In the genomic region with DNA sequence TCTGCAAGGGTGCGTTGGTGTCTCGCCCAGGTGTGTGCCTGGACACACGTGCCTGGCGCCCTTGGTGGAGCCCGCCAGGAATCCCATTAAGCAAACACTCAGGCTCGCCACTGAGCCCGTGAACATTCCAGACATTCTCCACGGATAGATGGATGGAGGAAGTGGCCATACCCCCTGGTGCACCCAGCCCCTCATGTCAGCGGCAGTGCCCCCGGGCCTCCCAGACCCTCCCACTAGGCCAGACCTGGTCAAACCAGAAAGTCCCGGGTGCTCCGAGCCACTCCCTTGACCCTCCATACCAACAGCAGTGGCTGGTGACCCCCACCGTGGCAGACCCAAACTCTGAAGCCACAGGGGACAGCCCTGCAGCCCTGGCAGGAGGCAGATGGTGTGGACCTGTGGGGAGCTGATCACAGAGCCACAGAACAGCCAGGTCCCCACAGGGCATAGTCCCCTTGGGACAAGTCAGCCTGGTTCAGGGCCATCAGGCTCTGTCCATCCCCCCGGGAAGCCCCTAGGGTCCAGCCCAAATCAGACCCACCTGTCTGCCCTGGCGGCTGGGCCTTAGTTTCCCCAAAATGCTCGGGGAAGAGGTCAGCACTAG, we compare ENCODE assay signal across 10 cellular contexts. TPM values are rescaled to one million over a fixed set of nuclear protein-coding genes. Genes with fewer than 3 reads are reported as not detected.
DNase-seq lines count a peak whose midpoint lies in the region; ATAC-seq, FAIRE-seq and TF ChIP-seq lines count a peak whose summit lies in the region.
"Had no signal": no experiment of that assay in that cellular context is flagged by ENCODE, and none has a peak within 500 bp of the region (broad histone marks: within the 10 kb centered on the region; RNA-seq: fewer than 3 reads in every experiment).

No MANE protein-coding gene starts in this region.

- H3K27ac Mint-ChIP-seq in CD4-positive, alpha-beta T cell: no peak overlapping the region

- H3K4me2 ChIP-seq in neuronal stem cell (ENCODE audit: insufficient read depth, low read length, poor library complexity, severe bottlenecking): no peak overlapping the region

- H3K79me1 ChIP-seq in neuronal stem cell (ENCODE audit: low read depth, low read length): peaks cover 2% of the 10 kb centered on the region

- no peak overlapping the region for H3K4me3 Mint-ChIP-seq in CD4-positive, alpha-beta T cell

- no peaks in the 10 kb centered on the region for H3K9me3 ChIP-seq in neuronal stem cell (replicated peaks in 1 of 2; ENCODE audit: control insufficient read depth in 2 of 2, insufficient read depth in 1 of 2, low read depth in 1 of 2, low read length in 2 of 2)
- H3K9me3 ChIP-seq in CD4-positive, alpha-beta T cell (ENCODE audit: control insufficient read depth, low read length): no peaks in the 10 kb centered on the region

- no peaks in the 10 kb centered on the region for H3K9me3 Mint-ChIP-seq in CD4-positive, alpha-beta T cell

- peaks cover 12 to 17% of the 10 kb centered on the region in 2 donors for H3K4me1 ChIP-seq in neuronal stem cell (ENCODE audit: control insufficient read depth in 2 of 2, insufficient read depth in 1 of 2, low read depth in 1 of 2, low read length in 2 of 2)

- peaks cover 6% of the 10 kb centered on the region for H3K4me1 Mint-ChIP-seq in CD4-positive, alpha-beta T cell (ENCODE audit: low read depth)

- no peak for FAIRE-seq in GM19239 (lab: Jason Lieb, UNC)

- H4K91ac ChIP-seq in neuronal stem cell (ENCODE audit: low read depth, low read length, poor library complexity): no peak overlapping the region

- H3K18ac ChIP-seq in neuronal stem cell (ENCODE audit: low read length): peak overlapping the region; percentile 78

- POLR2A ChIA-PET in CD4-positive, alpha-beta T cell (lab: Charles Lee): interaction anchor here (1.5 kb wide), 1 partner anchor 12 kb away, joined by 12 read pairs; a partner anchor contains a TSS

- peaks cover 0 to 18% (median 0%) of the 10 kb centered on the region in 3 experiments for H3K27me3 ChIP-seq in neuronal stem cell (ENCODE audit: control insufficient read depth in 3 of 3, insufficient read depth in 3 of 3, low read depth in 1 of 3, low read length in 3 of 3)
- peaks cover 28% of the 10 kb centered on the region for H3K27me3 ChIP-seq in CD4-positive, alpha-beta T cell (ENCODE audit: control insufficient read depth, insufficient read depth, low read length)

- H2BK15ac ChIP-seq in neuronal stem cell (ENCODE audit: low read length): peak overlapping the region; percentile 98

- WGBS in neuronal stem cell (ENCODE audit: extremely low coverage in 2 of 2, insufficient read length in 2 of 2, insufficient replicate concordance in 1 of 2), 2 donors: no CpG with 5 or more reads among the region's 16 CpGs

- H3K4ac ChIP-seq in neuronal stem cell (ENCODE audit: low read length): peak overlapping the region; percentile 53

- peaks cover 2 to 9% of the 10 kb centered on the region in 2 donors for H3K36me3 ChIP-seq in neuronal stem cell (replicated peaks in 1 of 2; ENCODE audit: control insufficient read depth in 2 of 2, insufficient read depth in 2 of 2, low read length in 2 of 2)

- H2BK5ac ChIP-seq in neuronal stem cell (ENCODE audit: low read length): no peak overlapping the region

- H3K9ac ChIP-seq in neuronal stem cell (ENCODE audit: low read depth, low read length, poor library complexity): no peak overlapping the region

- peak overlapping the region; percentile 98 for H2AK5ac ChIP-seq in neuronal stem cell (ENCODE audit: low read depth, low read length)

- H3K23ac ChIP-seq in neuronal stem cell (ENCODE audit: low read depth, low read length, poor library complexity): peak overlapping the region; percentile 85

- peak overlapping the region; percentile 21 for H3K14ac ChIP-seq in neuronal stem cell (ENCODE audit: low read length)

- H4K8ac ChIP-seq in neuronal stem cell (ENCODE audit: low read depth, low read length): no peak overlapping the region

- TF ChIP-seq CTCF in LNCaP clone FGC (IDR thresholded peaks at IDR 0.05; ENCODE audit: control insufficient read depth, extremely low read depth, insufficient read depth) (no peak), epithelial cell of esophagus (IDR thresholded peaks at IDR 0.05; ENCODE audit: insufficient read depth, low read depth, low read length, missing control alignments) (no peak)
- TF ChIP-seq CTCF in CD4-positive, alpha-beta T cell (IDR thresholded peaks at IDR 0.05): no peak

- DNase-seq in A172 (ENCODE audit: low spot score): peak; percentile 54
- DNase-seq in LNCaP clone FGC (ENCODE audit: low read depth): no peak
- DNase-seq in epithelial cell of esophagus (ENCODE audit: low read depth): no peak
- DNase-seq in neuronal stem cell (ENCODE audit: low spot score): no peak
- DNase-seq in GM19239 (ENCODE audit: insufficient read length, low spot score): no peak
- no peak for DNase-seq in CD4-positive, alpha-beta T cell
- no peak for DNase-seq in NCI-H187 (lab: John Stamatoyannopoulos, UW)
- DNase-seq: activated naive CD4-positive, alpha-beta T cell; NCI-H1048 had no signal

- no peaks in the 10 kb centered on the region for H3K36me3 Mint-ChIP-seq in CD4-positive, alpha-beta T cell (ENCODE audit: low read depth)

- peaks cover 20% of the 10 kb centered on the region for H3K27me3 Mint-ChIP-seq in CD4-positive, alpha-beta T cell

- no peak for ATAC-seq in CD4-positive, alpha-beta T cell (ENCODE audit: poor library complexity)
- no peak for ATAC-seq in GM18861 (IDR thresholded peaks at IDR 0.05; ENCODE audit: unreplicated experiment)

- H2BK12ac ChIP-seq in neuronal stem cell (ENCODE audit: low read length): peak overlapping the region; percentile 14

- CTCF ChIA-PET in CD4-positive, alpha-beta T cell (lab: Charles Lee): no interaction called here

- H2AFZ ChIP-seq in neuronal stem cell (ENCODE audit: low read length): no peak overlapping the region

- H3K4me3 ChIP-seq in LNCaP clone FGC (ENCODE audit: low read depth, low read length) (peak overlapping the region; percentile 61), epithelial cell of esophagus (ENCODE audit: low read length) (peak overlapping the region; percentile 91), neuronal stem cell (ENCODE audit: low read length in 2 of 2) (no peak overlapping the region)

- no peak overlapping the region for H3K27ac ChIP-seq in neuronal stem cell (replicated peaks; ENCODE audit: low read length)
- no peak overlapping the region for H3K27ac ChIP-seq in CD4-positive, alpha-beta T cell (ENCODE audit: low read depth, low read length)

- H2BK120ac ChIP-seq in neuronal stem cell (ENCODE audit: low read depth, low read length): no peak overlapping the region

- intact Hi-C loops in CD4-positive, alpha-beta T cell (cut with DNase I, micrococcal nuclease): no loop called here

RNA-seq across cellular contexts. Expression of a gene that starts 1.9 kb away (rescaled TPM):
- 64.9 and 108 TPM in 2 replicates for total RNA-seq in A172 (2014; rRNA removed; shearing (Covaris generic))
- polyA plus RNA-seq in neuronal stem cell (2013, experiment 1 of 2): 6.7 TPM
- 6.7 TPM for polyA plus RNA-seq in neuronal stem cell (2013, experiment 2 of 2)
- total RNA-seq in CD4-positive, alpha-beta T cell: 1 to 10 TPM; 3.5 to 4.0 TPM

RNA-seq across cellular contexts. Expression of a gene that starts 12.3 kb away (rescaled TPM):
- 17.1 and 17.9 TPM in 2 replicates for total RNA-seq in A172 (2014; rRNA removed; shearing (Covaris generic))
- 20.9 TPM for polyA plus RNA-seq in neuronal stem cell (2013, experiment 1 of 2)
- 21.7 TPM for polyA plus RNA-seq in neuronal stem cell (2013, experiment 2 of 2)
- total RNA-seq in CD4-positive, alpha-beta T cell: 10 to 100 TPM; 21.0 to 22.0 TPM

RNA-seq across cellular contexts. Expression of a gene that starts 12.9 kb away (rescaled TPM):
- 12.8 and 20.2 TPM in 2 replicates for total RNA-seq in A172 (2014; rRNA removed; shearing (Covaris generic))
- polyA plus RNA-seq in neuronal stem cell (2013, experiment 1 of 2): 37.2 TPM
- polyA plus RNA-seq in neuronal stem cell (2013, experiment 2 of 2): 37.3 TPM
- 10 to 100 TPM; 68.4 to 79.6 TPM for total RNA-seq in CD4-positive, alpha-beta T cell

RNA-seq across cellular contexts. Expression of a gene that starts 39.3 kb away (rescaled TPM):
- 417 and 483 TPM in 2 replicates for total RNA-seq in A172 (2014; rRNA removed; shearing (Covaris generic))
- polyA plus RNA-seq in neuronal stem cell (2013, experiment 1 of 2): 111 TPM
- polyA plus RNA-seq in neuronal stem cell (2013, experiment 2 of 2): 112 TPM
- total RNA-seq in CD4-positive, alpha-beta T cell: 10 to 100 TPM; 26.2 to 27.7 TPM

Comparison
In these comparisons a context has a peak if more than half of its experiments do, and no peak if none do; other contexts are left out.
1. H3K4me3 ChIP-seq: peak in LNCaP clone FGC (single experiment) and epithelial cell of esophagus (single experiment); none in neuronal stem cell (0 of 2).
2. RNA of a gene that starts 1.9 kb away (total RNA-seq): 64.9 to 108 TPM in A172; 3.5 to 4.0 TPM in CD4-positive, alpha-beta T cell; every median in the first group is over 10 times any median in the second.